11 cellular contexts compared by ENCODE assay signal in genomic region chr11:74010306-74010981, GRCh38. TPM values are rescaled to one million over a fixed set of nuclear protein-coding genes. Genes with fewer than 3 reads are reported as not detected.
DNase-seq lines count a peak whose midpoint lies in the region; ATAC-seq and TF ChIP-seq lines count a peak whose summit lies in the region.
"Had no signal": no experiment of that assay in that cellular context is flagged by ENCODE, and none has a peak within 500 bp of the region (broad histone marks: within the 10 kb centered on the region; RNA-seq: fewer than 3 reads in every experiment).

No MANE protein-coding gene starts in this region.

- DNase-seq in CD4-positive, CD25-positive, alpha-beta regulatory T cell, result no peak
- DNase-seq in GM23338 (ENCODE audit: low spot score), result no peak
- DNase-seq in activated B cell treated with CpG ODN at 0.5 μM for 24 hours, result no peak
- DNase-seq in mesenchymal stem cell, result no peak
- no peak for DNase-seq in SW 1271 (lab: John Stamatoyannopoulos, UW)
- DNase-seq in hypothalamus (lab: John Stamatoyannopoulos, UW), result no peak
- DNase-seq in colonic mucosa, result no peak
- DNase-seq: HCEC 1CT, NCI-H187, tibial artery had no signal

- H4K8ac ChIP-seq in mesenchymal stem cell (ENCODE audit: low read length), result no peak overlapping the region

- H3K4me3 ChIP-seq in CD4-positive, CD25-positive, alpha-beta regulatory T cell (ENCODE audit: low read depth, low read length), result peak overlapping the region; percentile 19
- H3K4me3 ChIP-seq in GM23338, result no peak overlapping the region
- no peak overlapping the region for H3K4me3 ChIP-seq in mesenchymal stem cell (ENCODE audit: insufficient read depth in 1 of 2, low read depth in 1 of 2, low read length in 2 of 2)
- no peak overlapping the region for H3K4me3 ChIP-seq in colonic mucosa
- H3K4me3 ChIP-seq: tibial artery had no signal

- peak overlapping the region; percentile 45 for H4K91ac ChIP-seq in mesenchymal stem cell (ENCODE audit: low read length)

- no peak overlapping the region for H3K23ac ChIP-seq in mesenchymal stem cell (ENCODE audit: low read length in 2 of 2)

- H3K14ac ChIP-seq in mesenchymal stem cell (ENCODE audit: low read length in 2 of 2), result no peak overlapping the region

- intact Hi-C loops in activated B cell treated with CpG ODN at 0.5 μM for 24 hours (cut with micrococcal nuclease), result no loop called here
- intact Hi-C loops in colonic mucosa (cut with DNase I), result no loop called here

- H3K4me1 Mint-ChIP-seq in CD4-positive, CD25-positive, alpha-beta regulatory T cell, result peaks cover 24 to 95% (median 66%) of the 10 kb centered on the region in 4 donors
- H3K4me1 Mint-ChIP-seq in GM23338, result peaks cover 17% of the 10 kb centered on the region
- peaks cover 74% of the 10 kb centered on the region for H3K4me1 Mint-ChIP-seq in activated B cell treated with CpG ODN at 0.5 μM for 24 hours

- peaks cover 99% of the 10 kb centered on the region for H3K4me1 ChIP-seq in CD4-positive, CD25-positive, alpha-beta regulatory T cell (ENCODE audit: control insufficient read depth, insufficient read depth, low read length, poor library complexity, severe bottlenecking)
- H3K4me1 ChIP-seq in GM23338 (ENCODE audit: insufficient read depth) (0 out of 2 replicates have a peak, but pooled peaks cover 5% of the 10 kb centered on the region), mesenchymal stem cell (ENCODE audit: control insufficient read depth, insufficient read depth, low read depth, low read length) (peaks cover 1% of the 10 kb centered on the region), colonic mucosa (no peaks in the 10 kb centered on the region)
- H3K4me1 ChIP-seq: tibial artery had no signal

- CTCF ChIA-PET in activated B cell treated with CpG ODN at 0.5 μM for 24 hours (lab: Charles Lee), result interaction anchor here (0.9 kb wide), 1 partner anchor 9 kb away, joined by 5 read pairs; no protein-coding TSS in a partner anchor

- POLR2A ChIA-PET in activated B cell treated with CpG ODN at 0.5 μM for 24 hours (lab: Charles Lee), result interaction anchor here (0.7 to 2.4 kb wide), 6 partner anchors 10 to 36 kb away, joined by 3 to 20 read pairs (median 4); partner anchors contain the start of gene UCP2

- H3K27ac Mint-ChIP-seq in CD4-positive, CD25-positive, alpha-beta regulatory T cell, result peak overlapping the region; percentile 90 to 99 (median 94)
- peak overlapping the region; percentile 49; the same call in 1 of the 2 replicates for H3K27ac Mint-ChIP-seq in GM23338
- peak overlapping the region; percentile 92 for H3K27ac Mint-ChIP-seq in activated B cell treated with CpG ODN at 0.5 μM for 24 hours

- no peaks in the 10 kb centered on the region for H3K9me3 ChIP-seq in CD4-positive, CD25-positive, alpha-beta regulatory T cell (ENCODE audit: control insufficient read depth in 2 of 2, low read length in 2 of 2)
- H3K9me3 ChIP-seq in mesenchymal stem cell (ENCODE audit: control insufficient read depth, low read length), result no peaks in the 10 kb centered on the region
- H3K9me3 ChIP-seq in colonic mucosa, result no peaks in the 10 kb centered on the region
- H3K9me3 ChIP-seq: tibial artery had no signal

- H3K4ac ChIP-seq in mesenchymal stem cell (ENCODE audit: low read depth in 1 of 2, low read length in 2 of 2), result no peak overlapping the region

- H3F3A ChIP-seq in GM23338 (replicated peaks; ENCODE audit: low read depth), result no peaks in the 10 kb centered on the region

- no peaks in the 10 kb centered on the region for H3K36me3 ChIP-seq in CD4-positive, CD25-positive, alpha-beta regulatory T cell (ENCODE audit: control insufficient read depth, insufficient read depth, low read length)
- H3K36me3 ChIP-seq in GM23338 (ENCODE audit: insufficient read depth) (no peaks in the 10 kb centered on the region), mesenchymal stem cell (ENCODE audit: control insufficient read depth in 1 of 2, insufficient read depth in 2 of 2, low read depth in 1 of 2, low read length in 2 of 2) (peaks cover 13 to 60% of the 10 kb centered on the region in 2 experiments), colonic mucosa (no peaks in the 10 kb centered on the region)

- no peak overlapping the region for H2BK15ac ChIP-seq in mesenchymal stem cell (ENCODE audit: low read depth, poor library complexity, severe bottlenecking)

- no peaks in the 10 kb centered on the region for H3K9me3 Mint-ChIP-seq in CD4-positive, CD25-positive, alpha-beta regulatory T cell
- H3K9me3 Mint-ChIP-seq in GM23338, result no peaks in the 10 kb centered on the region
- no peaks in the 10 kb centered on the region for H3K9me3 Mint-ChIP-seq in activated B cell treated with CpG ODN at 0.5 μM for 24 hours

- H2AFZ ChIP-seq in GM23338 (no peak overlapping the region), mesenchymal stem cell (ENCODE audit: low read depth, low read length) (no peak overlapping the region)

- H3K79me2 ChIP-seq in GM23338 (replicated peaks; ENCODE audit: insufficient read depth), result no peaks in the 10 kb centered on the region

- H3K27me3 ChIP-seq in CD4-positive, CD25-positive, alpha-beta regulatory T cell (ENCODE audit: control insufficient read depth, insufficient read depth, low read length), result no peaks in the 10 kb centered on the region
- H3K27me3 ChIP-seq in GM23338 (ENCODE audit: insufficient read depth), result no peaks in the 10 kb centered on the region
- H3K27me3 ChIP-seq in mesenchymal stem cell (ENCODE audit: control insufficient read depth in 1 of 2, insufficient read depth in 1 of 2, low read length in 2 of 2), result no peaks in the 10 kb centered on the region
- no peaks in the 10 kb centered on the region for H3K27me3 ChIP-seq in colonic mucosa
- H3K27me3 ChIP-seq: tibial artery had no signal

- H3K79me1 ChIP-seq in mesenchymal stem cell (replicated peaks; ENCODE audit: low read length, poor library complexity, severe bottlenecking), result no peaks in the 10 kb centered on the region

- peak overlapping the region; percentile 65 to 86 (median 68) for H3K4me3 Mint-ChIP-seq in CD4-positive, CD25-positive, alpha-beta regulatory T cell
- H3K4me3 Mint-ChIP-seq in GM23338, result no peak overlapping the region
- H3K4me3 Mint-ChIP-seq in activated B cell treated with CpG ODN at 0.5 μM for 24 hours, result peak overlapping the region; percentile 21

- TF ChIP-seq CTCF in GM23338 (conservative IDR thresholded peaks at IDR 0.05; ENCODE audit: low read depth in 2 of 2) (no peak), activated B cell treated with CpG ODN at 0.5 μM for 24 hours (IDR thresholded peaks at IDR 0.05) (no peak), colonic mucosa (IDR thresholded peaks at IDR 0.05) (no peak)

- H3K9ac ChIP-seq in mesenchymal stem cell (ENCODE audit: low read length), result no peak overlapping the region
- no peak overlapping the region for H3K9ac ChIP-seq in colonic mucosa (ENCODE audit: low read depth in 2 of 2, low read length in 2 of 2)

- peak overlapping the region in 1 of 2 experiments; percentile 40 for H2BK12ac ChIP-seq in mesenchymal stem cell (ENCODE audit: low read length in 2 of 2)

- no peak overlapping the region for H2AK5ac ChIP-seq in mesenchymal stem cell (ENCODE audit: low read length, severe bottlenecking)

- peak overlapping the region; percentile 75 for H3K27ac ChIP-seq in CD4-positive, CD25-positive, alpha-beta regulatory T cell (ENCODE audit: insufficient read depth, low read length, poor library complexity, severe bottlenecking)
- H3K27ac ChIP-seq in GM23338 (ENCODE audit: low read depth) (no peak overlapping the region), mesenchymal stem cell (ENCODE audit: low read length, poor library complexity, severe bottlenecking) (no peak overlapping the region), colonic mucosa (no peak overlapping the region)
- H3K27ac ChIP-seq: tibial artery had no signal

- H3K9me2 ChIP-seq in GM23338 (ENCODE audit: insufficient read depth), result no peaks in the 10 kb centered on the region

- 88% methylated on average over 3 of the region's 3 CpGs for WGBS in mesenchymal stem cell

- no peak overlapping the region for H2BK120ac ChIP-seq in mesenchymal stem cell (ENCODE audit: low read depth, low read length)

- H3K27me3 Mint-ChIP-seq in CD4-positive, CD25-positive, alpha-beta regulatory T cell, result no peaks in the 10 kb centered on the region
- H3K27me3 Mint-ChIP-seq in GM23338 (ENCODE audit: insufficient read depth, low read depth, poor library complexity) (peaks cover 7% of the 10 kb centered on the region), activated B cell treated with CpG ODN at 0.5 μM for 24 hours (no peaks in the 10 kb centered on the region)

- no peak for ATAC-seq in CD4-positive, CD25-positive, alpha-beta regulatory T cell (ENCODE audit: low read depth in 2 of 2)
- ATAC-seq in GM23338 (peak; percentile 56), activated B cell treated with CpG ODN at 0.5 μM for 24 hours (ENCODE audit: low read depth) (no peak), HG03095 (IDR thresholded peaks at IDR 0.05; ENCODE audit: unreplicated experiment) (no peak)

- no peak overlapping the region for H3K18ac ChIP-seq in mesenchymal stem cell (ENCODE audit: low read depth in 1 of 2, low read length in 2 of 2)

- H3K4me2 ChIP-seq in GM23338, result no peak overlapping the region
- no peak overlapping the region for H3K4me2 ChIP-seq in mesenchymal stem cell (ENCODE audit: low read length, poor library complexity, severe bottlenecking)

- H3K36me3 Mint-ChIP-seq in CD4-positive, CD25-positive, alpha-beta regulatory T cell, result peaks cover 3% of the 10 kb centered on the region
- H3K36me3 Mint-ChIP-seq in GM23338 (ENCODE audit: low read depth) (peaks cover 3% of the 10 kb centered on the region; the same call in 1 of the 3 replicates), activated B cell treated with CpG ODN at 0.5 μM for 24 hours (ENCODE audit: low read depth) (peaks cover 5% of the 10 kb centered on the region)

- no peaks in the 10 kb centered on the region for H4K20me1 ChIP-seq in GM23338 (replicated peaks; ENCODE audit: insufficient read depth)

- no peak overlapping the region for H2BK5ac ChIP-seq in mesenchymal stem cell (ENCODE audit: low read depth, low read length, poor library complexity, severe bottlenecking)

RNA-seq across cellular contexts. Expression of gene UCP3, which starts 1.6 kb away (rescaled TPM):
- 5.6 TPM for total RNA-seq in CD4-positive, CD25-positive, alpha-beta regulatory T cell
- under 1 TPM; 0.16 to 0.34 (median 0.24) TPM for polyA plus RNA-seq in CD4-positive, CD25-positive, alpha-beta regulatory T cell
- total RNA-seq in GM23338 (2014; rRNA removed; shearing (Covaris generic)), result 0.21 TPM in 1 of 2 replicates, not detected in the other
- 0.21 and 0.40 TPM in 2 replicates for polyA plus RNA-seq in GM23338 (2016; fragmentation: Nextera tagmentation; extraction: Ambion mirVana)
- 4.4 and 5.7 TPM in 2 replicates for total RNA-seq in activated B cell treated with CpG ODN at 0.5 μM for 24 hours
- 0.23 TPM for polyA plus RNA-seq in mesenchymal stem cell (2013, experiment 1 of 2)
- 0.33 TPM for polyA plus RNA-seq in mesenchymal stem cell (2013, experiment 2 of 2)
- 1 to 10 TPM in 1 of 2 donors, under 1 TPM in 1; 0.66 to 1.5 TPM for total RNA-seq in colonic mucosa

RNA-seq across cellular contexts. Expression of gene UCP2, which starts 27.8 kb away (rescaled TPM):
- total RNA-seq in CD4-positive, CD25-positive, alpha-beta regulatory T cell, result 850 TPM
- 1,000 to 10,000 TPM; 1,262 to 2,276 (median 1,740) TPM for polyA plus RNA-seq in CD4-positive, CD25-positive, alpha-beta regulatory T cell
- total RNA-seq in GM23338 (2014; rRNA removed; shearing (Covaris generic)), result 69.8 and 76.9 TPM in 2 replicates
- 59.4 and 60.1 TPM in 2 replicates for polyA plus RNA-seq in GM23338 (2016; fragmentation: Nextera tagmentation; extraction: Ambion mirVana)
- total RNA-seq in activated B cell treated with CpG ODN at 0.5 μM for 24 hours (424 and 458 TPM in 2 replicates), colonic mucosa (10 to 100 TPM; 43.0 to 64.0 TPM)
- polyA plus RNA-seq in mesenchymal stem cell (2013, experiment 1 of 2), result 19.7 TPM
- polyA plus RNA-seq in mesenchymal stem cell (2013, experiment 2 of 2), result 20.0 TPM

RNA-seq across cellular contexts. Expression of gene DNAJB13, which starts 59.6 kb away (rescaled TPM):
- total RNA-seq in CD4-positive, CD25-positive, alpha-beta regulatory T cell, result not detected
- under 1 TPM in 2 of 4 donors, not detected in 2; 0.32 to 0.33 TPM for polyA plus RNA-seq in CD4-positive, CD25-positive, alpha-beta regulatory T cell
- total RNA-seq in GM23338 (2014; rRNA removed; shearing (Covaris generic)), result 0.14 TPM in 1 of 2 replicates, not detected in the other
- 0.32 and 0.50 TPM in 2 replicates for polyA plus RNA-seq in GM23338 (2016; fragmentation: Nextera tagmentation; extraction: Ambion mirVana)
- not detected in 2 replicates for total RNA-seq in activated B cell treated with CpG ODN at 0.5 μM for 24 hours
- 0.10 TPM for polyA plus RNA-seq in mesenchymal stem cell (2013, experiment 1 of 2)
- polyA plus RNA-seq in mesenchymal stem cell (2013, experiment 2 of 2), result 0.04 TPM
- total RNA-seq in colonic mucosa, result not detected
